Comparison of ENCODE assay signal across 1 cellular context in the genomic region with DNA sequence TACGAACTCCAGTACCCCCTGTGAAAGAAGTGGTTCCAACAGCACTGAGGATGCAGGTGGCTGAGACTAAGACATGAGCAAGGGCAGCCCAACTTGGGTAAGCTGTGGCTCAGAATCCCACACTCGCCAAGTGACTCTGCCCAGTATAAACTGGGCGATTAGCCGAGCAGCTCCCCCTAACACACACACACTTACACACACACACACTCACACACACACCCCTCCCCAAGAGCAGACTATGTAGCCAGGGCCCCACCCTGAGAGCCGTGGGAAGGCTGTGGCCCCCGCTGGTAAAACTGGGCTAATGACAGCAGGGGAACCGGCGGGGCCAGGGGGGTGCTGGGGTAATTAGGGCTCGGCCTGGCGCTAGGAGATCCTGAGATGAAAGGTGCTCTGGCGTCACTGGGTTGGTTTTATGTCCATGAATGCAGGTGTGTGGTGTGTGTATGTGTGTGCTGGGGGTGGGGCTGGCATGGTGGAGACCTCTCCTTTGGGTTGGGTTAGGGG.
TF ChIP-seq lines count a peak whose summit lies in the region.

No MANE protein-coding gene starts in this region.

TF ChIP-seq in HEK293, 187 proteins besides CTCF, POLR2A, EP300 and RAD21 (continued from another document):
- TF ChIP-seq, protein P1, sequence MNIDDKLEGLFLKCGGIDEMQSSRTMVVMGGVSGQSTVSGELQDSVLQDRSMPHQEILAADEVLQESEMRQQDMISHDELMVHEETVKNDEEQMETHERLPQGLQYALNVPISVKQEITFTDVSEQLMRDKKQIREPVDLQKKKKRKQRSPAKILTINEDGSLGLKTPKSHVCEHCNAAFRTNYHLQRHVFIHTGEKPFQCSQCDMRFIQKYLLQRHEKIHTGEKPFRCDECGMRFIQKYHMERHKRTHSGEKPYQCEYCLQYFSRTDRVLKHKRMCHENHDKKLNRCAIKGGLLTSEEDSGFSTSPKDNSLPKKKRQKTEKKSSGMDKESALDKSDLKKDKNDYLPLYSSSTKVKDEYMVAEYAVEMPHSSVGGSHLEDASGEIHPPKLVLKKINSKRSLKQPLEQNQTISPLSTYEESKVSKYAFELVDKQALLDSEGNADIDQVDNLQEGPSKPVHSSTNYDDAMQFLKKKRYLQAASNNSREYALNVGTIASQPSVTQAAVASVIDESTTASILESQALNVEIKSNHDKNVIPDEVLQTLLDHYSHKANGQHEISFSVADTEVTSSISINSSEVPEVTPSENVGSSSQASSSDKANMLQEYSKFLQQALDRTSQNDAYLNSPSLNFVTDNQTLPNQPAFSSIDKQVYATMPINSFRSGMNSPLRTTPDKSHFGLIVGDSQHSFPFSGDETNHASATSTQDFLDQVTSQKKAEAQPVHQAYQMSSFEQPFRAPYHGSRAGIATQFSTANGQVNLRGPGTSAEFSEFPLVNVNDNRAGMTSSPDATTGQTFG (tag by site-specific recombination; IDR thresholded peaks at IDR 0.05; ENCODE audit: borderline replicate concordance) = no peak
- no peak for TF ChIP-seq ZNF335 (tag by site-specific recombination; conservative IDR thresholded peaks at IDR 0.05)
- TF ChIP-seq, protein P2, sequence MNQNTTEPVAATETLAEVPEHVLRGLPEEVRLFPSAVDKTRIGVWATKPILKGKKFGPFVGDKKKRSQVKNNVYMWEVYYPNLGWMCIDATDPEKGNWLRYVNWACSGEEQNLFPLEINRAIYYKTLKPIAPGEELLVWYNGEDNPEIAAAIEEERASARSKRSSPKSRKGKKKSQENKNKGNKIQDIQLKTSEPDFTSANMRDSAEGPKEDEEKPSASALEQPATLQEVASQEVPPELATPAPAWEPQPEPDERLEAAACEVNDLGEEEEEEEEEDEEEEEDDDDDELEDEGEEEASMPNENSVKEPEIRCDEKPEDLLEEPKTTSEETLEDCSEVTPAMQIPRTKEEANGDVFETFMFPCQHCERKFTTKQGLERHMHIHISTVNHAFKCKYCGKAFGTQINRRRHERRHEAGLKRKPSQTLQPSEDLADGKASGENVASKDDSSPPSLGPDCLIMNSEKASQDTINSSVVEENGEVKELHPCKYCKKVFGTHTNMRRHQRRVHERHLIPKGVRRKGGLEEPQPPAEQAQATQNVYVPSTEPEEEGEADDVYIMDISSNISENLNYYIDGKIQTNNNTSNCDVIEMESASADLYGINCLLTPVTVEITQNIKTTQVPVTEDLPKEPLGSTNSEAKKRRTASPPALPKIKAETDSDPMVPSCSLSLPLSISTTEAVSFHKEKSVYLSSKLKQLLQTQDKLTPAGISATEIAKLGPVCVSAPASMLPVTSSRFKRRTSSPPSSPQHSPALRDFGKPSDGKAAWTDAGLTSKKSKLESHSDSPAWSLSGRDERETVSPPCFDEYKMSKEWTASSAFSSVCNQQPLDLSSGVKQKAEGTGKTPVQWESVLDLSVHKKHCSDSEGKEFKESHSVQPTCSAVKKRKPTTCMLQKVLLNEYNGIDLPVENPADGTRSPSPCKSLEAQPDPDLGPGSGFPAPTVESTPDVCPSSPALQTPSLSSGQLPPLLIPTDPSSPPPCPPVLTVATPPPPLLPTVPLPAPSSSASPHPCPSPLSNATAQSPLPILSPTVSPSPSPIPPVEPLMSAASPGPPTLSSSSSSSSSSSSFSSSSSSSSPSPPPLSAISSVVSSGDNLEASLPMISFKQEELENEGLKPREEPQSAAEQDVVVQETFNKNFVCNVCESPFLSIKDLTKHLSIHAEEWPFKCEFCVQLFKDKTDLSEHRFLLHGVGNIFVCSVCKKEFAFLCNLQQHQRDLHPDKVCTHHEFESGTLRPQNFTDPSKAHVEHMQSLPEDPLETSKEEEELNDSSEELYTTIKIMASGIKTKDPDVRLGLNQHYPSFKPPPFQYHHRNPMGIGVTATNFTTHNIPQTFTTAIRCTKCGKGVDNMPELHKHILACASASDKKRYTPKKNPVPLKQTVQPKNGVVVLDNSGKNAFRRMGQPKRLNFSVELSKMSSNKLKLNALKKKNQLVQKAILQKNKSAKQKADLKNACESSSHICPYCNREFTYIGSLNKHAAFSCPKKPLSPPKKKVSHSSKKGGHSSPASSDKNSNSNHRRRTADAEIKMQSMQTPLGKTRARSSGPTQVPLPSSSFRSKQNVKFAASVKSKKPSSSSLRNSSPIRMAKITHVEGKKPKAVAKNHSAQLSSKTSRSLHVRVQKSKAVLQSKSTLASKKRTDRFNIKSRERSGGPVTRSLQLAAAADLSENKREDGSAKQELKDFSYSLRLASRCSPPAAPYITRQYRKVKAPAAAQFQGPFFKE (tag by site-specific recombination; IDR thresholded peaks at IDR 0.05; ENCODE audit: borderline replicate concordance) = no peak
- no peak for TF ChIP-seq ZNF223 (tag by site-specific recombination; IDR thresholded peaks at IDR 0.05)
- TF ChIP-seq, protein P3, sequence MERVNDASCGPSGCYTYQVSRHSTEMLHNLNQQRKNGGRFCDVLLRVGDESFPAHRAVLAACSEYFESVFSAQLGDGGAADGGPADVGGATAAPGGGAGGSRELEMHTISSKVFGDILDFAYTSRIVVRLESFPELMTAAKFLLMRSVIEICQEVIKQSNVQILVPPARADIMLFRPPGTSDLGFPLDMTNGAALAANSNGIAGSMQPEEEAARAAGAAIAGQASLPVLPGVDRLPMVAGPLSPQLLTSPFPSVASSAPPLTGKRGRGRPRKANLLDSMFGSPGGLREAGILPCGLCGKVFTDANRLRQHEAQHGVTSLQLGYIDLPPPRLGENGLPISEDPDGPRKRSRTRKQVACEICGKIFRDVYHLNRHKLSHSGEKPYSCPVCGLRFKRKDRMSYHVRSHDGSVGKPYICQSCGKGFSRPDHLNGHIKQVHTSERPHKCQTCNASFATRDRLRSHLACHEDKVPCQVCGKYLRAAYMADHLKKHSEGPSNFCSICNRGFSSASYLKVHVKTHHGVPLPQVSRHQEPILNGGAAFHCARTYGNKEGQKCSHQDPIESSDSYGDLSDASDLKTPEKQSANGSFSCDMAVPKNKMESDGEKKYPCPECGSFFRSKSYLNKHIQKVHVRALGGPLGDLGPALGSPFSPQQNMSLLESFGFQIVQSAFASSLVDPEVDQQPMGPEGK (tag by site-specific recombination; IDR thresholded peaks at IDR 0.05) = peak; percentile 23; the same call in 1 of the 2 replicates
- no peak for TF ChIP-seq ZNF791 (tag by site-specific recombination; IDR thresholded peaks at IDR 0.05)
- no peak for TF ChIP-seq ZNF664 (tag by site-specific recombination; IDR thresholded peaks at IDR 0.05)
- no peak for TF ChIP-seq ZNF341 (tag by site-specific recombination; IDR thresholded peaks at IDR 0.05; ENCODE audit: low read depth)
- TF ChIP-seq EGR2 (tag by site-specific recombination; IDR thresholded peaks at IDR 0.05; ENCODE audit: low read depth) = no peak
- TF ChIP-seq WT1 (tag by site-specific recombination; IDR thresholded peaks at IDR 0.05) = no peak
- peak; percentile 41; the same call in 1 of the 2 replicates for TF ChIP-seq ZNF423 (tag by site-specific recombination; IDR thresholded peaks at IDR 0.05)
- no peak for TF ChIP-seq ZNF843 (tag by site-specific recombination; IDR thresholded peaks at IDR 0.05)
- TF ChIP-seq OSR2 (tag by site-specific recombination; IDR thresholded peaks at IDR 0.05) = no peak
- TF ChIP-seq, protein P4, sequence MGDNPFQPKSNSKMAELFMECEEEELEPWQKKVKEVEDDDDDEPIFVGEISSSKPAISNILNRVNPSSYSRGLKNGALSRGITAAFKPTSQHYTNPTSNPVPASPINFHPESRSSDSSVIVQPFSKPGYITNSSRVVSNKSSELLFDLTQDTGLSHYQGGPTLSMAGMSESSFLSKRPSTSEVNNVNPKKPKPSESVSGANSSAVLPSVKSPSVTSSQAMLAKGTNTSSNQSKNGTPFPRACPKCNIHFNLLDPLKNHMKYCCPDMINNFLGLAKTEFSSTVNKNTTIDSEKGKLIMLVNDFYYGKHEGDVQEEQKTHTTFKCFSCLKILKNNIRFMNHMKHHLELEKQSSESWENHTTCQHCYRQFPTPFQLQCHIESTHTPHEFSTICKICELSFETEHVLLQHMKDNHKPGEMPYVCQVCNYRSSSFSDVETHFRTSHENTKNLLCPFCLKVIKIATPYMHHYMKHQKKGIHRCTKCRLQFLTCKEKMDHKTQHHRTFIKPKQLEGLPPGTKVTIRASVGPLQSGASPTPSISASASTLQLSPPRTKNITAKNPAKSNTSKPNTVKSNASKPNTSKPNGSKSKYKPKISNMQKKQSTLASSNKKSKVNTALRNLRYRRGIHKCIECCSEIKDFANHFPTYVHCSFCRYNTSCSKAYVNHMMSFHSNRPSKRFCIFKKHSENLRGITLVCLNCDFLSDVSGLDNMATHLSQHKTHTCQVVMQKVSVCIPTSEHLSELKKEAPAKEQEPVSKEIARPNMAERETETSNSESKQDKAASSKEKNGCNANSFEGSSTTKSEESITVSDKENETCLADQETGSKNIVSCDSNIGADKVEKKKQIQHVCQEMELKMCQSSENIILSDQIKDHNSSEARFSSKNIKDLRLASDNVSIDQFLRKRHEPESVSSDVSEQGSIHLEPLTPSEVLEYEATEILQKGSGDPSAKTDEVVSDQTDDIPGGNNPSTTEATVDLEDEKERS (tag by site-specific recombination; IDR thresholded peaks at IDR 0.05) = no peak
- TF ChIP-seq ZNF621 (tag by site-specific recombination; IDR thresholded peaks at IDR 0.05) = no peak
- peak; percentile 61 for TF ChIP-seq GLIS2 (tag by site-specific recombination; IDR thresholded peaks at IDR 0.05)
- TF ChIP-seq, protein P5, sequence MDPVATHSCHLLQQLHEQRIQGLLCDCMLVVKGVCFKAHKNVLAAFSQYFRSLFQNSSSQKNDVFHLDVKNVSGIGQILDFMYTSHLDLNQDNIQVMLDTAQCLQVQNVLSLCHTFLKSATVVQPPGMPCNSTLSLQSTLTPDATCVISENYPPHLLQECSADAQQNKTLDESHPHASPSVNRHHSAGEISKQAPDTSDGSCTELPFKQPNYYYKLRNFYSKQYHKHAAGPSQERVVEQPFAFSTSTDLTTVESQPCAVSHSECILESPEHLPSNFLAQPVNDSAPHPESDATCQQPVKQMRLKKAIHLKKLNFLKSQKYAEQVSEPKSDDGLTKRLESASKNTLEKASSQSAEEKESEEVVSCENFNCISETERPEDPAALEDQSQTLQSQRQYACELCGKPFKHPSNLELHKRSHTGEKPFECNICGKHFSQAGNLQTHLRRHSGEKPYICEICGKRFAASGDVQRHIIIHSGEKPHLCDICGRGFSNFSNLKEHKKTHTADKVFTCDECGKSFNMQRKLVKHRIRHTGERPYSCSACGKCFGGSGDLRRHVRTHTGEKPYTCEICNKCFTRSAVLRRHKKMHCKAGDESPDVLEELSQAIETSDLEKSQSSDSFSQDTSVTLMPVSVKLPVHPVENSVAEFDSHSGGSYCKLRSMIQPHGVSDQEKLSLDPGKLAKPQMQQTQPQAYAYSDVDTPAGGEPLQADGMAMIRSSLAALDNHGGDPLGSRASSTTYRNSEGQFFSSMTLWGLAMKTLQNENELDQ (tag by site-specific recombination; IDR thresholded peaks at IDR 0.05; ENCODE audit: low read depth) = no peak
